Comparison of ENCODE assay signal across 8 cellular contexts in genomic region chr20:44909872-44910689, GRCh38. TPM values are rescaled to one million over a fixed set of nuclear protein-coding genes. Genes with fewer than 3 reads are reported as not detected.
A peak's percentile ranks its signal among the peaks of the same experiment; 100 is the strongest.
DNase-seq lines count a peak whose midpoint lies in the region; ATAC-seq and TF ChIP-seq lines count a peak whose summit lies in the region.

TSS of gene PABPC1L (plus strand) at chr20:44910060. CDS start at chr20:44910144, 84 bp downstream.

- H3K9me3 Mint-ChIP-seq in activated naive CD4-positive, alpha-beta T cell treated with anti-CD3 and anti-CD28 coated beads, Interleukin-2, amount 50 U/mL, for 72 hours: no peaks in the 10 kb centered on the region

- peak; percentile 82 for DNase-seq in DND-41
- peak; percentile 78 for DNase-seq in LoVo (ENCODE audit: low spot score)
- peak; percentile 36 for DNase-seq in SKM-1 (lab: John Stamatoyannopoulos, UW; ENCODE audit: unreplicated experiment)
- DNase-seq in activated naive CD4-positive, alpha-beta T cell treated with anti-CD3 and anti-CD28 coated beads, Interleukin-2, amount 50 U/mL, for 72 hours (ENCODE audit: low spot score in 2 of 2): peak; percentile 77 to 82
- DNase-seq in cardiac muscle cell (ENCODE audit: low read depth in 1 of 2, low spot score in 1 of 2): peak; percentile 76 to 86
- peak in 6 of 10 donors; percentile 20 to 90 (median 46) for DNase-seq in posterior cingulate gyrus

- peaks cover 59% of the 10 kb centered on the region for H3K36me3 ChIP-seq in DND-41 (ENCODE audit: insufficient read depth, low read length)
- H3K36me3 ChIP-seq in cardiac muscle cell: peaks cover 19% of the 10 kb centered on the region
- peaks cover 3% of the 10 kb centered on the region for H3K36me3 ChIP-seq in urinary bladder (ENCODE audit: insufficient read depth)

- peaks cover 10% of the 10 kb centered on the region for H3K79me2 ChIP-seq in DND-41 (ENCODE audit: insufficient read depth, low read length)

- H3K4me2 ChIP-seq in DND-41 (ENCODE audit: insufficient read depth, low read length): peak within 1 kb of the TSS; percentile 93

- TF ChIP-seq CTCF in DND-41 (IDR thresholded peaks at IDR 0.05; ENCODE audit: borderline replicate concordance, extremely low read depth, low read length, poor library complexity, severe bottlenecking) (no peak), cardiac muscle cell (IDR thresholded peaks at IDR 0.05; ENCODE audit: low read depth, low read length) (no peak)

- intact Hi-C loops in posterior cingulate gyrus (cut with DNase I): no loop called here

- no peaks in the 10 kb centered on the region for H3K9me3 ChIP-seq in DND-41 (ENCODE audit: insufficient read depth, low read length, severe bottlenecking)
- H3K9me3 ChIP-seq in cardiac muscle cell (ENCODE audit: low read depth): no peaks in the 10 kb centered on the region

- H3K36me3 Mint-ChIP-seq in activated naive CD4-positive, alpha-beta T cell treated with anti-CD3 and anti-CD28 coated beads, Interleukin-2, amount 50 U/mL, for 72 hours: peaks cover 13 to 23% of the 10 kb centered on the region in 2 donors

- peak within 1 kb of the TSS; percentile 97 for H2AFZ ChIP-seq in DND-41 (ENCODE audit: low read depth, low read length)

- H3K4me1 ChIP-seq in DND-41 (ENCODE audit: insufficient read depth, low read length): peaks cover 26% of the 10 kb centered on the region
- no peaks in the 10 kb centered on the region for H3K4me1 ChIP-seq in cardiac muscle cell (ENCODE audit: low read depth)
- H3K4me1 ChIP-seq in urinary bladder (ENCODE audit: insufficient read depth): no peaks in the 10 kb centered on the region

- ATAC-seq in DND-41 (ENCODE audit: insufficient read depth, low read depth) (peak; percentile 98), GM21737 (IDR thresholded peaks at IDR 0.05; ENCODE audit: unreplicated experiment) (peak; percentile 81)
- peak; percentile 87 to 90 for ATAC-seq in activated naive CD4-positive, alpha-beta T cell treated with anti-CD3 and anti-CD28 coated beads, Interleukin-2, amount 50 U/mL, for 72 hours

- H3K27ac ChIP-seq in DND-41 (ENCODE audit: low read length): peak within 1 kb of the TSS; percentile 72
- no peak within 1 kb of the TSS for H3K27ac ChIP-seq in cardiac muscle cell
- H3K27ac ChIP-seq in urinary bladder (ENCODE audit: low read depth): no peak within 1 kb of the TSS

- H3K9ac ChIP-seq in DND-41 (ENCODE audit: low read depth, low read length): peak within 1 kb of the TSS; percentile 83

- H3K27ac Mint-ChIP-seq in activated naive CD4-positive, alpha-beta T cell treated with anti-CD3 and anti-CD28 coated beads, Interleukin-2, amount 50 U/mL, for 72 hours: peak within 1 kb of the TSS; percentile 91 to 92

- H4K20me1 ChIP-seq in DND-41 (ENCODE audit: insufficient read depth, low read length): peaks cover 10% of the 10 kb centered on the region

- H3K4me3 ChIP-seq in DND-41 (ENCODE audit: low read depth in 1 of 2, low read length in 2 of 2) (peak within 1 kb of the TSS; percentile 82 to 96), cardiac muscle cell (peak within 1 kb of the TSS; percentile 60), urinary bladder (ENCODE audit: low read depth, low read length) (peak within 1 kb of the TSS; percentile 39)

- H3K27me3 ChIP-seq in DND-41 (ENCODE audit: insufficient read depth, low read length, poor library complexity) (no peaks in the 10 kb centered on the region), cardiac muscle cell (no peaks in the 10 kb centered on the region)

- 2% methylated on average over 61 of the region's 61 CpGs for WGBS in urinary bladder

RNA-seq across cellular contexts. Expression of gene PABPC1L, which starts in this region (rescaled TPM):
- total RNA-seq in activated naive CD4-positive, alpha-beta T cell treated with anti-CD3 and anti-CD28 coated beads, Interleukin-2, amount 50 U/mL, for 72 hours: 10 to 100 TPM; 63.6 to 96.7 TPM
- total RNA-seq in cardiac muscle cell (15.3 and 36.0 TPM in 2 replicates), urinary bladder (14.4 TPM)
- polyA plus RNA-seq in cardiac muscle cell (14.9 and 17.2 TPM in 2 replicates), urinary bladder (12.2 TPM)

Comparison
In these comparisons a context has a peak if more than half of its experiments do, and no peak if none do; other contexts are left out.
1. H3K4me3 ChIP-seq: peak in every context shown above with its lines; median percentile 89 in DND-41; 60 in cardiac muscle cell; 39 in urinary bladder.